ENCODE assay signal across 18 cellular contexts in genomic region chr17:2580156-2580555, GRCh38. TPM values are rescaled to one million over a fixed set of nuclear protein-coding genes. Genes with fewer than 3 reads are reported as not detected.
DNase-seq lines count a peak whose midpoint lies in the region; ATAC-seq and TF ChIP-seq lines count a peak whose summit lies in the region.
"Had no signal": no experiment of that assay in that cellular context is flagged by ENCODE, and none has a peak within 500 bp of the region (broad histone marks: within the 10 kb centered on the region; RNA-seq: fewer than 3 reads in every experiment).

No MANE protein-coding gene starts in this region.

- H2AFZ ChIP-seq in SK-N-SH (ENCODE audit: low read depth) (0 out of 2 replicates have a peak overlapping the region, but pooled peaks have one; percentile 16), mesenchymal stem cell (ENCODE audit: low read depth, low read length) (no peak overlapping the region)

- H3K4me3 ChIP-seq in SK-N-SH (ENCODE audit: low read depth in 2 of 2, low read length in 1 of 2) (no peak overlapping the region), A673 (ENCODE audit: low read depth, low read length, poor library complexity, severe bottlenecking) (no peak overlapping the region), mesenchymal stem cell (ENCODE audit: insufficient read depth in 1 of 2, low read depth in 1 of 2, low read length in 2 of 2) (no peak overlapping the region)
- H3K4me3 ChIP-seq: Peyer's patch had no signal

- no peak overlapping the region for H4K8ac ChIP-seq in mesenchymal stem cell (ENCODE audit: low read length)

- H3K4me1 ChIP-seq in SK-N-SH (ENCODE audit: control insufficient read depth in 1 of 2, insufficient read depth in 2 of 2, low read depth in 1 of 2, low read length in 1 of 2) (no peaks in the 10 kb centered on the region), A673 (ENCODE audit: insufficient read depth, low read length, poor library complexity, severe bottlenecking) (no peaks in the 10 kb centered on the region), mesenchymal stem cell (ENCODE audit: control insufficient read depth, insufficient read depth, low read depth, low read length) (no peaks in the 10 kb centered on the region)
- H3K4me1 ChIP-seq: Caco-2, Peyer's patch had no signal

- no peaks in the 10 kb centered on the region for H3F3A ChIP-seq in SK-N-SH (replicated peaks; ENCODE audit: insufficient read depth)

- H3K14ac ChIP-seq in mesenchymal stem cell (ENCODE audit: low read length in 2 of 2): no peak overlapping the region

- H3K36me3 ChIP-seq in SK-N-SH (replicated peaks in 1 of 2; ENCODE audit: control insufficient read depth in 1 of 2, insufficient read depth in 2 of 2, low read length in 1 of 2): no peaks in the 10 kb centered on the region
- H3K36me3 ChIP-seq in A673 (ENCODE audit: insufficient read depth, low read length, poor library complexity, severe bottlenecking): no peaks in the 10 kb centered on the region
- H3K36me3 ChIP-seq in mesenchymal stem cell (ENCODE audit: control insufficient read depth in 1 of 2, insufficient read depth in 2 of 2, low read depth in 1 of 2, low read length in 2 of 2): no peaks in the 10 kb centered on the region
- H3K36me3 ChIP-seq: Peyer's patch had no signal

- H3K23ac ChIP-seq in mesenchymal stem cell (ENCODE audit: low read length in 2 of 2): no peak overlapping the region

- H3K9ac ChIP-seq in SK-N-SH: no peak overlapping the region
- no peak overlapping the region for H3K9ac ChIP-seq in mesenchymal stem cell (ENCODE audit: low read length)

- no peak overlapping the region for H2BK15ac ChIP-seq in mesenchymal stem cell (ENCODE audit: low read depth, poor library complexity, severe bottlenecking)

- peaks cover 0 to 5% (median 0%) of the 10 kb centered on the region in 5 experiments for H3K9me3 Mint-ChIP-seq in brain
- H3K9me3 Mint-ChIP-seq: IgD-negative memory B cell had no signal

- H2BK5ac ChIP-seq in mesenchymal stem cell (ENCODE audit: low read depth, low read length, poor library complexity, severe bottlenecking): no peak overlapping the region

- H3K27me3 ChIP-seq in SK-N-SH (ENCODE audit: insufficient read depth) (0 out of 2 replicates have a peak, but pooled peaks cover 5% of the 10 kb centered on the region), A673 (replicated peaks; ENCODE audit: insufficient read depth, low read depth, low read length, poor library complexity) (no peaks in the 10 kb centered on the region), mesenchymal stem cell (ENCODE audit: control insufficient read depth in 1 of 2, insufficient read depth in 1 of 2, low read length in 2 of 2) (peaks cover 6 to 7% of the 10 kb centered on the region in 2 experiments)
- H3K27me3 ChIP-seq: Peyer's patch had no signal

- peaks cover 13% of the 10 kb centered on the region for H3K4me1 Mint-ChIP-seq in brain

- ATAC-seq in SK-N-SH treated with all-trans-retinoic acid at 6 μM for 48 hours (no peak), HG02840 (IDR thresholded peaks at IDR 0.05; ENCODE audit: low FRiP score, unreplicated experiment) (no peak)

- peak overlapping the region; percentile 15 to 73 (median 67) for H3K4me3 Mint-ChIP-seq in brain
- H3K4me3 Mint-ChIP-seq: IgD-negative memory B cell had no signal

- no peak for TF ChIP-seq EP300 in SK-N-SH (IDR thresholded peaks at IDR 0.05; ENCODE audit: borderline replicate concordance in 1 of 2, low read depth in 1 of 2, low read length in 1 of 2)

- no peak overlapping the region for H3K18ac ChIP-seq in mesenchymal stem cell (ENCODE audit: low read depth in 1 of 2, low read length in 2 of 2)

- no peaks in the 10 kb centered on the region for H3K9me3 ChIP-seq in SK-N-SH
- H3K9me3 ChIP-seq in A673 (ENCODE audit: low read depth, low read length, poor library complexity, severe bottlenecking): no peaks in the 10 kb centered on the region
- H3K9me3 ChIP-seq in mesenchymal stem cell (ENCODE audit: control insufficient read depth, low read length): no peaks in the 10 kb centered on the region
- H3K9me3 ChIP-seq: Caco-2, Peyer's patch had no signal

- H3K9me2 ChIP-seq in SK-N-SH: no peaks in the 10 kb centered on the region

- intact Hi-C loops in A673 (cut with micrococcal nuclease; ENCODE audit: unreplicated experiment): no loop called here

- no peak overlapping the region for H2BK120ac ChIP-seq in mesenchymal stem cell (ENCODE audit: low read depth, low read length)

- H4K20me1 ChIP-seq in SK-N-SH (ENCODE audit: insufficient read depth): no peaks in the 10 kb centered on the region

- no peak overlapping the region for H3K4ac ChIP-seq in mesenchymal stem cell (ENCODE audit: low read depth in 1 of 2, low read length in 2 of 2)

- no peak overlapping the region for H4K91ac ChIP-seq in mesenchymal stem cell (ENCODE audit: low read length)

- TF ChIP-seq CTCF in SK-N-SH (IDR thresholded peaks at IDR 0.05) (no peak), brain (conservative IDR thresholded peaks at IDR 0.05) (no peak), A673 (conservative IDR thresholded peaks at IDR 0.05; ENCODE audit: low read depth, low read length) (no peak)

- CTCF ChIA-PET in SK-N-SH (lab: Yijun Ruan, JAX): interaction anchor here (0.6 to 1.0 kb wide), 3 partner anchors 10 to 435 kb away, joined by 3 to 4 read pairs (median 4); no protein-coding TSS in a partner anchor
- CTCF ChIA-PET in A673 (lab: Charles Lee): no interaction called here

- H3K27ac Mint-ChIP-seq in brain: peak overlapping the region in 4 of 5 experiments; percentile 40 to 92 (median 63)

- POLR2A ChIA-PET in SK-N-SH (lab: Yijun Ruan, JAX): interaction anchor here (0.7 to 1.3 kb wide), 2 partner anchors 12 to 29 kb away, joined by 3 read pairs; no protein-coding TSS in a partner anchor
- POLR2A ChIA-PET in A673 (lab: Charles Lee; ENCODE audit: low non-redundant PET): no interaction called here

- DNase-seq in SK-N-SH: no peak
- peak; percentile 11 for DNase-seq in midbrain (lab: John Stamatoyannopoulos, UW)
- no peak for DNase-seq in A673 (ENCODE audit: low spot score)
- no peak for DNase-seq in cerebellum (ENCODE audit: low spot score)
- no peak for DNase-seq in mesenchymal stem cell
- DNase-seq: Caco-2, HCEC 1CT, MV-4-11, NCI-H1417 treated with DMSO at 0.1 percent for 48 hours, NCI-H2081, NCI-H748 treated with DMSO at 0.1 percent for 48 hours, Peyer's patch, SHP77 treated with DMSO at 0.1 percent for 48 hours had no signal

- 86% methylated on average over 4 of the region's 4 CpGs for WGBS in SK-N-SH (ENCODE audit: low lambda C conversion rate)
- WGBS in mesenchymal stem cell: 87% methylated on average over 3 of the region's 4 CpGs

- TF ChIP-seq RAD21 in SK-N-SH (IDR thresholded peaks at IDR 0.05; ENCODE audit: low read length): no peak

- H3K36me3 Mint-ChIP-seq in brain: no peaks in the 10 kb centered on the region

- no peak overlapping the region for H2AK5ac ChIP-seq in mesenchymal stem cell (ENCODE audit: low read length, severe bottlenecking)

- no peaks in the 10 kb centered on the region for H3K79me2 ChIP-seq in SK-N-SH (ENCODE audit: insufficient read depth)

- H2BK12ac ChIP-seq in mesenchymal stem cell (ENCODE audit: low read length in 2 of 2): no peak overlapping the region

- peaks cover 6% of the 10 kb centered on the region for H3K27me3 Mint-ChIP-seq in brain
- H3K27me3 Mint-ChIP-seq: IgD-negative memory B cell had no signal

- no peaks in the 10 kb centered on the region for H3K79me1 ChIP-seq in mesenchymal stem cell (replicated peaks; ENCODE audit: low read length, poor library complexity, severe bottlenecking)

- no TSS peak for BruUV-seq in A673 (replicated peaks; lab: Mats Ljungman, UMichigan)

- H3K27ac ChIP-seq in SK-N-SH (ENCODE audit: low read depth in 2 of 2, low read length in 1 of 2) (no peak overlapping the region), A673 (ENCODE audit: low read depth, low read length, poor library complexity, severe bottlenecking) (no peak overlapping the region), mesenchymal stem cell (ENCODE audit: low read length, poor library complexity, severe bottlenecking) (no peak overlapping the region)
- H3K27ac ChIP-seq: C4-2B, Peyer's patch had no signal

- H3K4me2 ChIP-seq in SK-N-SH (no peak overlapping the region), mesenchymal stem cell (ENCODE audit: low read length, poor library complexity, severe bottlenecking) (no peak overlapping the region)

TF ChIP-seq in SK-N-SH, 30 proteins besides CTCF, POLR2A, EP300 and RAD21 (continues in another document):
- TF ChIP-seq FOXJ3 (CRISPR knock-in tag; IDR thresholded peaks at IDR 0.05) (no peak), SIN3A (IDR thresholded peaks at IDR 0.05; ENCODE audit: borderline replicate concordance, low read depth, low read length) (no peak), YY1 (IDR thresholded peaks at IDR 0.05; ENCODE audit: low read depth) (no peak), MXI1 (IDR thresholded peaks at IDR 0.05; ENCODE audit: low read depth, low read length) (no peak), POLR2AphosphoS5 (IDR thresholded peaks at IDR 0.05; ENCODE audit: low read depth, low read length) (no peak), RFX5 (IDR thresholded peaks at IDR 0.05; ENCODE audit: low read length) (no peak), ELF1 (IDR thresholded peaks at IDR 0.05) (no peak)

TF ChIP-seq in SK-N-SH treated with all-trans-retinoic acid at 6 μM for 48 hours, 23 proteins besides CTCF, POLR2A, EP300 and RAD21 (continues in another document):
- no peak for TF ChIP-seq SNAI2 (CRISPR knock-in tag; IDR thresholded peaks at IDR 0.05)
- no peak for TF ChIP-seq POU6F1 (CRISPR knock-in tag; IDR thresholded peaks at IDR 0.05; ENCODE audit: borderline replicate concordance, low read depth)
- no peak for TF ChIP-seq ZNF565 (CRISPR knock-in tag; conservative IDR thresholded peaks at IDR 0.05; ENCODE audit: low read depth)
- TF ChIP-seq ESRRG (CRISPR knock-in tag; IDR thresholded peaks at IDR 0.05): no peak
- no peak for TF ChIP-seq OSR1 (CRISPR knock-in tag; IDR thresholded peaks at IDR 0.05)
- no peak for TF ChIP-seq TCF4 (CRISPR knock-in tag; IDR thresholded peaks at IDR 0.05; ENCODE audit: borderline replicate concordance)

RNA-seq across cellular contexts. Expression of gene PAFAH1B1, which starts 13.3 kb away (rescaled TPM):
- 37.3 and 47.3 TPM in 2 replicates for polyA plus RNA-seq in SK-N-SH (2012; rRNA removed)
- 45.6 and 49.2 TPM in 2 replicates for polyA plus RNA-seq in SK-N-SH (2012; cell fraction: cytosol; rRNA removed)
- 61.0 and 71.3 TPM in 2 replicates for polyA plus RNA-seq in SK-N-SH (2012; cell fraction: nucleus; rRNA removed)
- 74.2 TPM for polyA plus RNA-seq in brain (ENCODE audit: insufficient read depth, low read depth, low replicate concordance)
- total RNA-seq in A673 (2021): 210 and 212 TPM in 2 replicates
- 302 TPM for total RNA-seq in cerebellum
- polyA plus RNA-seq in mesenchymal stem cell (2013, experiment 1 of 2): 68.6 TPM
- polyA plus RNA-seq in mesenchymal stem cell (2013, experiment 2 of 2): 68.2 TPM
